In genomic region chr7:26151953-26152781, GRCh38 we compare ENCODE assay signal across 8 cellular contexts. TPM values are rescaled to one million over a fixed set of nuclear protein-coding genes. Genes with fewer than 3 reads are reported as not detected.
DNase-seq lines count a peak whose midpoint lies in the region; ATAC-seq and TF ChIP-seq lines count a peak whose summit lies in the region.

Gene NFE2L3, plus strand, starts transcription at chr7:26152198. Its CDS starts 301 bp downstream, at chr7:26152499.

- no peaks in the 10 kb centered on the region for H3K27me3 ChIP-seq in CD4-positive, alpha-beta T cell (ENCODE audit: control insufficient read depth, insufficient read depth, low read length)

- peaks cover 7% of the 10 kb centered on the region for H3K36me3 Mint-ChIP-seq in CD4-positive, alpha-beta T cell (ENCODE audit: low read depth)
- peaks cover 9% of the 10 kb centered on the region for H3K36me3 Mint-ChIP-seq in endothelial cell (ENCODE audit: low read depth, unreplicated experiment)

- ATAC-seq in CD4-positive, alpha-beta T cell (ENCODE audit: poor library complexity): peak; percentile 81
- peak; percentile 62 for ATAC-seq in GM19395 (IDR thresholded peaks at IDR 0.05; ENCODE audit: unreplicated experiment)
- peak; percentile 64 for ATAC-seq in HG03521 (IDR thresholded peaks at IDR 0.05; ENCODE audit: unreplicated experiment)

- TF ChIP-seq CTCF in CD4-positive, alpha-beta T cell (IDR thresholded peaks at IDR 0.05): no peak
- no peak for TF ChIP-seq CTCF in endothelial cell (IDR thresholded peaks at IDR 0.05; ENCODE audit: unreplicated experiment)

- H3K9me3 ChIP-seq in CD4-positive, alpha-beta T cell (ENCODE audit: control insufficient read depth, low read length): no peaks in the 10 kb centered on the region

- H3K27me3 Mint-ChIP-seq in CD4-positive, alpha-beta T cell: no peaks in the 10 kb centered on the region
- peaks cover 19% of the 10 kb centered on the region for H3K27me3 Mint-ChIP-seq in endothelial cell (ENCODE audit: unreplicated experiment)

- CTCF ChIA-PET in CD4-positive, alpha-beta T cell (lab: Charles Lee): interaction anchor here (0.7 to 2.2 kb wide), 9 partner anchors 9 to 93 kb away, joined by 3 to 18 read pairs (median 4); partner anchors contain the start of genes CBX3 and HNRNPA2B1

- POLR2A ChIA-PET in CD4-positive, alpha-beta T cell (lab: Charles Lee): interaction anchor here (0.6 to 4.1 kb wide), 17 partner anchors 10 to 1027 kb away, joined by 3 to 146 read pairs (median 4); partner anchors contain the start of genes CBX3, CYCS and HNRNPA2B1

- intact Hi-C loops in CD4-positive, alpha-beta T cell (cut with DNase I, micrococcal nuclease): loop anchor here (2.0 to 5.0 kb wide), 5 partner anchors 43 to 200 kb away; no protein-coding TSS in a partner anchor

- DNase-seq in CD4-positive, alpha-beta T cell: peak; percentile 60 to 84 (median 74)
- DNase-seq in NOMO-1 treated with DMSO at 0.1 percent for 48 hours (lab: John Stamatoyannopoulos, UW; ENCODE audit: unreplicated experiment): peak; percentile 86
- peak; percentile 63 for DNase-seq in activated CD8-positive, alpha-beta memory T cell treated with anti-CD3 and anti-CD28 coated beads for 4 hours (ENCODE audit: low read depth in 2 of 2)
- peak; percentile 68 for DNase-seq in endothelial cell (ENCODE audit: low spot score)
- peak; percentile 11 for DNase-seq in middle frontal gyrus (ENCODE audit: extremely low spot score, low spot score)
- DNase-seq in stimulated activated CD8-positive, alpha-beta memory T cell treated with anti-CD3 and anti-CD28 coated beads, Interleukin-15, amount 100 ng/mL, for 48 hours (ENCODE audit: low read depth in 2 of 2): peak; percentile 80 to 81

- peaks cover 51% of the 10 kb centered on the region for H3K4me1 Mint-ChIP-seq in CD4-positive, alpha-beta T cell (ENCODE audit: low read depth)
- peaks cover 33% of the 10 kb centered on the region for H3K4me1 Mint-ChIP-seq in endothelial cell (ENCODE audit: unreplicated experiment)

- H3K27ac ChIP-seq in CD4-positive, alpha-beta T cell (ENCODE audit: low read depth, low read length): peak within 1 kb of the TSS; percentile 31

- no peaks in the 10 kb centered on the region for H3K9me3 Mint-ChIP-seq in CD4-positive, alpha-beta T cell
- H3K9me3 Mint-ChIP-seq in endothelial cell (ENCODE audit: unreplicated experiment): peaks cover 8% of the 10 kb centered on the region

- peak within 1 kb of the TSS; percentile 80 for H3K27ac Mint-ChIP-seq in CD4-positive, alpha-beta T cell
- peak within 1 kb of the TSS; percentile 64 for H3K27ac Mint-ChIP-seq in endothelial cell (ENCODE audit: unreplicated experiment)

- peak within 1 kb of the TSS; percentile 96 for H3K4me3 Mint-ChIP-seq in CD4-positive, alpha-beta T cell
- peak within 1 kb of the TSS; percentile 89 for H3K4me3 Mint-ChIP-seq in endothelial cell (ENCODE audit: unreplicated experiment)

RNA-seq across cellular contexts. Expression of gene NFE2L3, which starts in this region (rescaled TPM):
- under 1 TPM; 0.45 to 0.93 TPM for total RNA-seq in CD4-positive, alpha-beta T cell
- total RNA-seq in endothelial cell (ENCODE audit: unreplicated experiment): 2.8 TPM

Comparison
In these comparisons a context has a peak if more than half of its experiments do, and no peak if none do; other contexts are left out.
1. Peak in every context shown above with its lines: DNase-seq, ATAC-seq and H3K27ac ChIP-seq.
2. Peak in DNase-seq, ATAC-seq and H3K27ac ChIP-seq in CD4-positive, alpha-beta T cell; RNA of the gene not detected or under 1 TPM.
3. DNase-seq: peak in every context shown above with its lines; median percentile 86 in NOMO-1 treated with DMSO at 0.1 percent for 48 hours; 80 in stimulated activated CD8-positive, alpha-beta memory T cell treated with anti-CD3 and anti-CD28 coated beads, Interleukin-15, amount 100 ng/mL, for 48 hours; 74 in CD4-positive, alpha-beta T cell; 68 in endothelial cell; 63 in activated CD8-positive, alpha-beta memory T cell treated with anti-CD3 and anti-CD28 coated beads for 4 hours; 11 in middle frontal gyrus.